Comparison of ENCODE assay signal across 14 cellular contexts in the genomic region with DNA sequence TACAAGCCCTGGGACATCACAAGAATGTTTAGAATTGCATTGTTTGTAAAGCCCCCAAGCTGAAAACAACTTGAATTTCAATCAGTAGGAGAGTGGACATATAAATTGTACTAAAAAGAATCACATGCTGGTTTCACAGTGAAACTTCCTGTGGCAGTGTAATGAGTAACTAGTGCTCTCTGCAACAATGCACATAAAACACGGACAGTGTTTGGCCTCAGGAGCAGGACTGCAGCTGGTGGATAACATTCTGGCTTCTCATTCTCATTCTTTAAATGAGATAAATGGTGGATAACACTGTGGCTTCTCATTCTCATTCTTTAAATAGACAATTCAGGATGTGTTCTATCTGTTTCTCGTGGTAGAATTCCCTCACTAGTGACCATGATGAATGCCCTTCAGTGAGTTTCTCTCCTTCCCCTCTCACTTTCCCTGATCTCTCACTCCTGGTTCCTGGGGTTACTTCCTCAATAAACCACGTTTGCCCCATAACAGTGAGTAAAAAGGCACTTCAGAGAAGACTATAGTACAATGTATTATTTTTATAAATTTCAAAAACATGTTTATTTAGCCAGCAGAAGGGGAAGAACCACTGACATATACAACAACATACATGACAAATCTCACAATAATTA. TPM values are rescaled to one million over a fixed set of nuclear protein-coding genes. Genes with fewer than 3 reads are reported as not detected.
A peak's percentile ranks its signal among the peaks of the same experiment; 100 is the strongest.
DNase-seq lines count a peak whose midpoint lies in the region; ATAC-seq and TF ChIP-seq lines count a peak whose summit lies in the region.
"Had no signal": no experiment of that assay in that cellular context is flagged by ENCODE, and none has a peak within 500 bp of the region (broad histone marks: within the 10 kb centered on the region; RNA-seq: fewer than 3 reads in every experiment).

No MANE protein-coding gene starts in this region.

- peaks cover 12% of the 10 kb centered on the region for H3K9me3 ChIP-seq in psoas muscle
- peaks cover 0 to 12% (median 0%) of the 10 kb centered on the region in 3 donors for H3K9me3 ChIP-seq in adrenal gland (replicated peaks in 1 of 3)

- H3K9me3 Mint-ChIP-seq in endothelial cell (ENCODE audit: unreplicated experiment) = peaks cover 5% of the 10 kb centered on the region

- H3K27me3 ChIP-seq in psoas muscle (ENCODE audit: insufficient read depth in 3 of 3, low read length in 2 of 3) (no peaks in the 10 kb centered on the region), adrenal gland (no peaks in the 10 kb centered on the region)
- H3K27me3 ChIP-seq: esophagus squamous epithelium, upper lobe of left lung had no signal

- 12 to 18% (median 16%) methylated on average over 3 of the region's 3 CpGs for WGBS in psoas muscle, 3 donors
- 22 to 33% (median 29%) methylated on average over 3 of the region's 3 CpGs for WGBS in adrenal gland, 4 donors

- no peaks in the 10 kb centered on the region for H3K27me3 Mint-ChIP-seq in endothelial cell (ENCODE audit: unreplicated experiment)

- H3K36me3 ChIP-seq in psoas muscle (ENCODE audit: insufficient read depth in 1 of 2, low read depth in 1 of 2) (no peaks in the 10 kb centered on the region), adrenal gland (replicated peaks in 1 of 2) (no peaks in the 10 kb centered on the region)
- H3K36me3 ChIP-seq: esophagus squamous epithelium, upper lobe of left lung had no signal

- H3K4me3 ChIP-seq in psoas muscle = no peak overlapping the region
- H3K4me3 ChIP-seq in adrenal gland = no peak overlapping the region
- H3K4me3 ChIP-seq: esophagus squamous epithelium, upper lobe of left lung had no signal

- TF ChIP-seq CTCF in endothelial cell (IDR thresholded peaks at IDR 0.05; ENCODE audit: unreplicated experiment) (no peak), psoas muscle (IDR thresholded peaks at IDR 0.05) (no peak), adrenal gland (IDR thresholded peaks at IDR 0.05) (no peak)

- peak; percentile 40 for DNase-seq in HT-29 (ENCODE audit: low spot score)
- DNase-seq in myocyte (ENCODE audit: low read depth) = peak; percentile 26
- no peak for DNase-seq in endothelial cell (ENCODE audit: low spot score)
- no peak for DNase-seq in psoas muscle
- DNase-seq in adrenal gland = no peak
- no peak for DNase-seq in NCI-H748 treated with DMSO at 0.1 percent for 48 hours (lab: John Stamatoyannopoulos, UW)
- DNase-seq: activated CD4-positive, alpha-beta T cell treated with anti-CD3 and anti-CD28 coated beads for 48 hours; esophagus squamous epithelium; HCEC 1CT; mammary epithelial cell; NCI-H1105 treated with DMSO at 0.1 percent for 48 hours; upper lobe of left lung had no signal

- TF ChIP-seq POLR2A in adrenal gland (IDR thresholded peaks at IDR 0.05) = no peak

- no peaks in the 10 kb centered on the region for H3K4me1 Mint-ChIP-seq in endothelial cell (ENCODE audit: unreplicated experiment)

- peak; percentile 98 for ATAC-seq in GM18861 (IDR thresholded peaks at IDR 0.05; ENCODE audit: unreplicated experiment)
- peak; percentile 58 for ATAC-seq in HG02610 (IDR thresholded peaks at IDR 0.05; ENCODE audit: unreplicated experiment)
- no peak for ATAC-seq in psoas muscle

- no peak overlapping the region for H3K4me3 Mint-ChIP-seq in endothelial cell (ENCODE audit: unreplicated experiment)

- intact Hi-C loops in psoas muscle (cut with DNase I) = no loop called here
- intact Hi-C loops in adrenal gland (cut with DNase I) = no loop called here

- H3K4me1 ChIP-seq in psoas muscle = no peaks in the 10 kb centered on the region
- H3K4me1 ChIP-seq in adrenal gland (replicated peaks in 1 of 2) = no peaks in the 10 kb centered on the region
- H3K4me1 ChIP-seq: esophagus squamous epithelium, upper lobe of left lung had no signal

- no peaks in the 10 kb centered on the region for H3K36me3 Mint-ChIP-seq in endothelial cell (ENCODE audit: low read depth, unreplicated experiment)

- H3K27ac Mint-ChIP-seq in endothelial cell (ENCODE audit: unreplicated experiment) = no peak overlapping the region

- H3K27ac ChIP-seq in psoas muscle = no peak overlapping the region
- H3K27ac ChIP-seq in adrenal gland = no peak overlapping the region
- H3K27ac ChIP-seq: esophagus squamous epithelium, upper lobe of left lung had no signal

RNA-seq across cellular contexts. Expression of a gene that starts 59.9 kb away (rescaled TPM):
- 0.63 TPM in 1 of 2 replicates, not detected in the other for total RNA-seq in HT-29 (2014; rRNA removed; shearing (Covaris generic))
- not detected in 2 replicates for total RNA-seq in myocyte
- polyA plus RNA-seq in myocyte (2012) = 0.14 TPM
- not detected for total RNA-seq in endothelial cell (ENCODE audit: unreplicated experiment)
- under 1 TPM; 0.39 to 0.75 (median 0.50) TPM for total RNA-seq in psoas muscle
- under 1 TPM in 2 of 3 donors, not detected in 1; 0.06 to 0.10 TPM for polyA plus RNA-seq in psoas muscle
- total RNA-seq in adrenal gland = not detected
- polyA plus RNA-seq in adrenal gland = not detected
- total RNA-seq: esophagus squamous epithelium, mammary epithelial cell, upper lobe of left lung had no signal
- polyA plus RNA-seq: mammary epithelial cell had no signal

Comparison
In these comparisons a context has a peak if more than half of its experiments do, and no peak if none do; other contexts are left out.
1. ATAC-seq: peak in GM18861 (single experiment) and HG02610 (single experiment); none in psoas muscle (0 of 4).
2. DNase-seq: peak in HT-29 (single experiment) and myocyte (single experiment); none in endothelial cell (single experiment), psoas muscle (0 of 2), adrenal gland (0 of 7) and NCI-H748 treated with DMSO at 0.1 percent for 48 hours (single experiment).